8 cellular contexts compared by ENCODE assay signal in genomic region chr2:166139479-166139878, GRCh38. TPM values are rescaled to one million over a fixed set of nuclear protein-coding genes. Genes with fewer than 3 reads are reported as not detected.
"Had no signal": no experiment of that assay in that cellular context is flagged by ENCODE, and none has a peak within 500 bp of the region (broad histone marks: within the 10 kb centered on the region; RNA-seq: fewer than 3 reads in every experiment).

No MANE protein-coding gene starts in this region.

RNA-seq across cellular contexts. Expression of gene SCN1A, which starts 11.7 kb away (rescaled TPM):
- total RNA-seq: OCI-LY7, PC-9, Peyer's patch, RPMI7951, SJCRH30, SJSA1, T-cell had no signal
- polyA plus RNA-seq: SK-N-SH had no signal
